In the genomic region with DNA sequence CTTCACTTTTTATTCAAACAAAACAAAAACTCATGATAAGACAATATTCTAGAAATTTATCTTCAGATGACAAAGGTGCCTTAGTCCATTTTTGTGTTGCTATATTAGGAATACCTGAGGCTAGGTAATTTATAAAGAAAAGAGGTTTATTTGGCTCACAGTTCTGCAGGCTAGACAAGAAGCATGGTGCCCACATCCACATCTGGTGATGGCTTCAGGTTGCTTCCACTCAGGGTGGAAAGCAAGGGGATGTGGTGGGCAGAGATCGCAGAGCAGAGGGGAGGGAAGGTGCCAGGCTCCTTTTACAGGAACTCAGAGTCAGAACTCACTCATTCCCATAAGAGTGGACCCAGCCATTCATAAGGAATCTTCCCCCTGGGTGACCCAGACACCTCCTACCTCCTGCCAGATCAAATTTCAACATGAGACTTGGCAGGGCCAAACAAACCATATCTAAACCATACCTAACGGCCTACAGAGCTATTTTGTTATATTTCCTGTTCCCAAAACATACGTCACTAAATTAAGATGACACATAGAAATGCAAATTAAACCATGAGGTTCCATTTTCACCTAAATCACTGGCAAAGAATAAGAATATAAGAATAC, we compare ENCODE assay signal across 27 cellular contexts. TPM values are rescaled to one million over a fixed set of nuclear protein-coding genes. Genes with fewer than 3 reads are reported as not detected.
A peak's percentile ranks its signal among the peaks of the same experiment; 100 is the strongest.
DNase-seq lines count a peak whose midpoint lies in the region; ATAC-seq and TF ChIP-seq lines count a peak whose summit lies in the region.
"Had no signal": no experiment of that assay in that cellular context is flagged by ENCODE, and none has a peak within 500 bp of the region (broad histone marks: within the 10 kb centered on the region; RNA-seq: fewer than 3 reads in every experiment).

No MANE protein-coding gene starts in this region.

- no peaks in the 10 kb centered on the region for H3K9me3 Mint-ChIP-seq in dendritic cell treated with granulocyte-macrophage colony-stimulating factor and Interleukin-4, amounts not matched to agents 40 ng/mL and 50 ng/mL, for 4 days
- H3K9me3 Mint-ChIP-seq in neural crest cell (peaks cover 3% of the 10 kb centered on the region), T-cell (no peaks in the 10 kb centered on the region)
- H3K9me3 Mint-ChIP-seq: activated CD4-positive, alpha-beta T cell treated with anti-CD3 and anti-CD28 coated beads, Interleukin-2, amount 10 ng/mL, durations not matched to agents 24 days and 14 days; activated T-cell treated with anti-CD3 and anti-CD28 coated beads, Interleukin-2, amount 50 U/mL, for 24 hours; immature natural killer cell; stimulated activated effector memory CD8-positive, alpha-beta T cell treated with anti-CD3 and anti-CD28 coated beads, Interleukin-12 subunit alpha, Interleukin-12 subunit beta, amount 100 ng/mL, for 72 hours had no signal

- H3K27ac Mint-ChIP-seq in dendritic cell treated with granulocyte-macrophage colony-stimulating factor and Interleukin-4, amounts not matched to agents 40 ng/mL and 50 ng/mL, for 4 days, result peak overlapping the region; percentile 34
- H3K27ac Mint-ChIP-seq in neural crest cell (ENCODE audit: unreplicated experiment) (peak overlapping the region; percentile 35), T-cell (no peak overlapping the region)
- H3K27ac Mint-ChIP-seq: activated CD4-positive, alpha-beta T cell treated with anti-CD3 and anti-CD28 coated beads, Interleukin-2, amount 10 ng/mL, durations not matched to agents 24 days and 14 days; activated T-cell treated with anti-CD3 and anti-CD28 coated beads, Interleukin-2, amount 50 U/mL, for 24 hours; brain; immature natural killer cell; progenitor cell of endocrine pancreas; stimulated activated effector memory CD8-positive, alpha-beta T cell treated with anti-CD3 and anti-CD28 coated beads, Interleukin-12 subunit alpha, Interleukin-12 subunit beta, amount 100 ng/mL, for 72 hours had no signal

- intact Hi-C loops in dendritic cell treated with granulocyte-macrophage colony-stimulating factor and Interleukin-4, amounts not matched to agents 40 ng/mL and 50 ng/mL, for 4 days (cut with micrococcal nuclease), result no loop called here
- intact Hi-C loops in mucosa of descending colon (cut with DNase I, micrococcal nuclease), result no loop called here

- no peak overlapping the region for H3K4me3 Mint-ChIP-seq in dendritic cell treated with granulocyte-macrophage colony-stimulating factor and Interleukin-4, amounts not matched to agents 40 ng/mL and 50 ng/mL, for 4 days
- no peak overlapping the region for H3K4me3 Mint-ChIP-seq in neural crest cell
- H3K4me3 Mint-ChIP-seq in T-cell, result no peak overlapping the region
- H3K4me3 Mint-ChIP-seq: activated CD4-positive, alpha-beta T cell treated with anti-CD3 and anti-CD28 coated beads, Interleukin-2, amount 10 ng/mL, durations not matched to agents 24 days and 14 days; activated T-cell treated with anti-CD3 and anti-CD28 coated beads, Interleukin-2, amount 50 U/mL, for 24 hours; brain; immature natural killer cell; stimulated activated effector memory CD8-positive, alpha-beta T cell treated with anti-CD3 and anti-CD28 coated beads, Interleukin-12 subunit alpha, Interleukin-12 subunit beta, amount 100 ng/mL, for 72 hours had no signal

- H3K36me3 ChIP-seq in HEK293 (ENCODE audit: control insufficient read depth in 2 of 2, insufficient read depth in 1 of 2, low read length in 2 of 2), result no peaks in the 10 kb centered on the region; a peak in 1 of 3 replicates
- no peaks in the 10 kb centered on the region for H3K36me3 ChIP-seq in mucosa of descending colon (ENCODE audit: low read depth)
- H3K36me3 ChIP-seq: upper lobe of right lung had no signal

- TF ChIP-seq CTCF in HEK293 (tag by site-specific recombination; IDR thresholded peaks at IDR 0.05) (no peak), VCaP (conservative IDR thresholded peaks at IDR 0.05) (no peak), neural crest cell (conservative IDR thresholded peaks at IDR 0.05) (no peak), mucosa of descending colon (IDR thresholded peaks at IDR 0.05) (no peak)

- H3K4me3 ChIP-seq in HEK293 (ENCODE audit: low read depth, low read length) (no peak overlapping the region), mucosa of descending colon (no peak overlapping the region)
- H3K4me3 ChIP-seq: BLaER1, hepatocyte, upper lobe of right lung had no signal

- H3K9me3 ChIP-seq in HEK293 (ENCODE audit: control insufficient read depth, insufficient read depth, low read depth, low read length) (no peaks in the 10 kb centered on the region), mucosa of descending colon (no peaks in the 10 kb centered on the region)
- H3K9me3 ChIP-seq: SK-N-SH, upper lobe of right lung had no signal

- CTCF ChIA-PET in HEK293 (lab: Yijun Ruan, JAX), result interaction anchor here (0.8 kb wide), 1 partner anchor 823 kb away, joined by 3 read pairs; no protein-coding TSS in a partner anchor
- CTCF ChIA-PET in T-cell (lab: Charles Lee), result no interaction called here

- peaks cover 31% of the 10 kb centered on the region for H3K36me3 Mint-ChIP-seq in dendritic cell treated with granulocyte-macrophage colony-stimulating factor and Interleukin-4, amounts not matched to agents 40 ng/mL and 50 ng/mL, for 4 days (ENCODE audit: low read depth)
- H3K36me3 Mint-ChIP-seq in neural crest cell (ENCODE audit: low read depth) (peaks cover 18% of the 10 kb centered on the region), T-cell (peaks cover 12% of the 10 kb centered on the region)
- H3K36me3 Mint-ChIP-seq: stimulated activated effector memory CD8-positive, alpha-beta T cell treated with anti-CD3 and anti-CD28 coated beads, Interleukin-12 subunit alpha, Interleukin-12 subunit beta, amount 100 ng/mL, for 72 hours had no signal

- POLR2A ChIA-PET in HEK293 (lab: Yijun Ruan, JAX), result interaction anchor here (0.6 to 1.1 kb wide), 3 partner anchors 11 to 37 kb away, joined by 3 to 5 read pairs (median 3); a partner anchor contains a TSS
- POLR2A ChIA-PET in T-cell (lab: Charles Lee), result no interaction called here

- H3K4me1 ChIP-seq in HEK293 (ENCODE audit: control insufficient read depth, insufficient read depth, low read length) (0 out of 2 replicates have a peak, but pooled peaks cover 3% of the 10 kb centered on the region), mucosa of descending colon (ENCODE audit: low read depth) (peaks cover 4% of the 10 kb centered on the region)
- H3K4me1 ChIP-seq: BLaER1, foreskin keratinocyte had no signal

- peaks cover 39% of the 10 kb centered on the region for H3K4me1 Mint-ChIP-seq in dendritic cell treated with granulocyte-macrophage colony-stimulating factor and Interleukin-4, amounts not matched to agents 40 ng/mL and 50 ng/mL, for 4 days (ENCODE audit: low read depth)
- H3K4me1 Mint-ChIP-seq in neural crest cell (no peaks in the 10 kb centered on the region), T-cell (peaks cover 1 to 10% (median 5%) of the 10 kb centered on the region in 3 donors)
- H3K4me1 Mint-ChIP-seq: activated CD4-positive, alpha-beta T cell treated with anti-CD3 and anti-CD28 coated beads, Interleukin-2, amount 10 ng/mL, durations not matched to agents 24 days and 14 days; stimulated activated effector memory CD8-positive, alpha-beta T cell treated with anti-CD3 and anti-CD28 coated beads, Interleukin-12 subunit alpha, Interleukin-12 subunit beta, amount 100 ng/mL, for 72 hours had no signal

- DNase-seq in neural crest cell (ENCODE audit: low read depth, low spot score) (no peak), T-cell (no peak), CD1c-positive myeloid dendritic cell (ENCODE audit: extremely low spot score) (no peak), mucosa of descending colon (no peak)
- DNase-seq: activated CD4-positive, alpha-beta T cell treated with anti-CD3 and anti-CD28 coated beads, Interleukin-2, amount 10 ng/mL, durations not matched to agents 24 days and 14 days; activated gamma-delta T cell; activated T-cell treated with anti-CD3 and anti-CD28 coated beads, Interleukin-2, amount 50 U/mL, for 24 hours; DMS79; effector CD8-positive, alpha-beta T cell; foreskin keratinocyte; immature natural killer cell; mesenchymal stem cell; NCI-H2081 treated with DMSO at 0.1 percent for 48 hours; NCI-H446 treated with DMSO at 0.1 percent for 48 hours; SK-N-SH; stimulated activated CD4-positive, alpha-beta T cell treated with anti-CD3 and anti-CD28 coated beads, Interleukin-4, amount 100 ng/mL, for 24 hours; T-helper 2 cell; upper lobe of right lung had no signal

- no peak overlapping the region for H3K27ac ChIP-seq in HEK293 (ENCODE audit: extremely low read depth, low read depth, low read length)
- H3K27ac ChIP-seq in VCaP, result peak overlapping the region; percentile 48
- H3K27ac ChIP-seq: BLaER1, foreskin keratinocyte, hepatocyte, upper lobe of right lung had no signal

- H3K27me3 Mint-ChIP-seq in dendritic cell treated with granulocyte-macrophage colony-stimulating factor and Interleukin-4, amounts not matched to agents 40 ng/mL and 50 ng/mL, for 4 days, result no peaks in the 10 kb centered on the region
- no peaks in the 10 kb centered on the region for H3K27me3 Mint-ChIP-seq in neural crest cell (ENCODE audit: low read depth)
- no peaks in the 10 kb centered on the region for H3K27me3 Mint-ChIP-seq in T-cell
- H3K27me3 Mint-ChIP-seq: activated CD4-positive, alpha-beta T cell treated with anti-CD3 and anti-CD28 coated beads, Interleukin-2, amount 10 ng/mL, durations not matched to agents 24 days and 14 days; activated T-cell treated with anti-CD3 and anti-CD28 coated beads, Interleukin-2, amount 50 U/mL, for 24 hours; brain; progenitor cell of endocrine pancreas had no signal

- no peak for ATAC-seq in T-cell (replicated peaks in 1 of 4)
- ATAC-seq in mucosa of descending colon, result no peak
- ATAC-seq: foreskin keratinocyte; sciatic nerve; stimulated activated effector memory CD8-positive, alpha-beta T cell treated with anti-CD3 and anti-CD28 coated beads, Interleukin-12 subunit alpha, Interleukin-12 subunit beta, amount 100 ng/mL, for 72 hours; upper lobe of right lung had no signal

TF ChIP-seq in HEK293, 187 proteins besides CTCF, POLR2A, EP300 and RAD21 (continues in another document):
- no peak for TF ChIP-seq OVOL3 (tag by site-specific recombination; IDR thresholded peaks at IDR 0.05)

RNA-seq across cellular contexts. Expression of a gene that starts 26.4 kb away (rescaled TPM):
- total RNA-seq in neural crest cell (51.3 and 51.6 TPM in 2 replicates), T-cell (10 to 100 TPM; 19.5 to 27.7 (median 22.1) TPM), mucosa of descending colon (10 to 100 TPM; 47.3 to 65.5 (median 59.5) TPM)

RNA-seq across cellular contexts. Expression of a gene that starts 43.2 kb away (rescaled TPM):
- total RNA-seq in neural crest cell (53.9 and 56.5 TPM in 2 replicates), T-cell (1 to 10 TPM; 1.1 to 2.8 (median 1.2) TPM), mucosa of descending colon (1 to 10 TPM; 1.8 to 8.6 (median 1.9) TPM)

Comparison
In these comparisons a context has a peak if more than half of its experiments do, and no peak if none do; other contexts are left out.
1. H3K27ac Mint-ChIP-seq: peak in dendritic cell treated with granulocyte-macrophage colony-stimulating factor and Interleukin-4, amounts not matched to agents 40 ng/mL and 50 ng/mL, for 4 days (single experiment) and neural crest cell (single experiment); none in T-cell (0 of 2).